ENCODE assay signal across 8 cellular contexts in the genomic region with DNA sequence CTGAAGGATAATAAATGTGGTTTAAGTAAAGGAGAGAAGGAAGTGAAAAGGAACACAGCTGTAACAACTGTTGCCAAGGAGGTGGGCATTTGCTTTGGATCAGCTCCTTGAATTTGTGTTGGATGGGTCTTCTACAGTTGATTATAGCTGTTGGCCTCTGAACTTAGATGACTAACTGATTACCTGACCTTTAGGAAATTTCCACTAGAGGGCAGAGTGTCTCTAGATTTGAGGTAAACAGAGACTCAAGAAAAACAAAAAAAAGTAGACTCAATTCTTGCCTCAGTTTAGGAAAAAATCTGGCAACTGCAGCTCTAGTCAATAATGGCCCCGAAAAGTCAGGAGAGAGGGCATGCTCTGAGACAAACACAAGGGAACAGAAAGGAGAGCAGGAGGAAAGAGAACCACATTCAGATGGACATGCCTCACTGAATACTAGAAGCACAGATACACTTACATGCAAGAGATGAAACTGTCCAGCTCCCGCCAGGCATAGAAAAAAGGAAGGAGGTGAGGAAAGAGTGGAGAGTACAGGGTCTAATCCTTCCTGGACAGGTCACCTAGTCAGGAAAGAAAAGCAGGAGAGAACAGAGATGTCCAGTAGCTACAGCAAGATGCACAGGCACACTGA. TPM values are rescaled to one million over a fixed set of nuclear protein-coding genes. Genes with fewer than 3 reads are reported as not detected.
DNase-seq lines count a peak whose midpoint lies in the region; ATAC-seq and FAIRE-seq lines count a peak whose summit lies in the region.

No MANE protein-coding gene starts in this region.

- DNase-seq in Caki2 (ENCODE audit: low read depth), result peak; percentile 43
- peak; percentile 25 for DNase-seq in HTR-8/SVneo (ENCODE audit: insufficient read length, low spot score)
- peak; percentile 18 for DNase-seq in iris pigment epithelial cell (ENCODE audit: low read depth)
- DNase-seq in UCSD-AML1 (lab: John Stamatoyannopoulos, UW; ENCODE audit: unreplicated experiment), result no peak
- no peak for DNase-seq in HuH-7 (ENCODE audit: low spot score)
- DNase-seq in NCI-H446 treated with DMSO at 0.1 percent for 48 hours (lab: John Stamatoyannopoulos, UW), result no peak

- H3K4me1 Mint-ChIP-seq in activated T-helper 17 cell treated with anti-CD3 and anti-CD28 coated beads, Interleukin-2, amount 50 U/mL, for 72 hours, result peaks cover 10% of the 10 kb centered on the region

- no peaks in the 10 kb centered on the region for H3K27me3 Mint-ChIP-seq in activated T-helper 17 cell treated with anti-CD3 and anti-CD28 coated beads, Interleukin-2, amount 50 U/mL, for 72 hours

- H3K27ac Mint-ChIP-seq in activated T-helper 17 cell treated with anti-CD3 and anti-CD28 coated beads, Interleukin-2, amount 50 U/mL, for 72 hours, result peak overlapping the region; percentile 27

- H3K36me3 Mint-ChIP-seq in activated T-helper 17 cell treated with anti-CD3 and anti-CD28 coated beads, Interleukin-2, amount 50 U/mL, for 72 hours (ENCODE audit: low read depth), result peaks cover 99% of the 10 kb centered on the region

- no peaks in the 10 kb centered on the region for H3K9me3 Mint-ChIP-seq in activated T-helper 17 cell treated with anti-CD3 and anti-CD28 coated beads, Interleukin-2, amount 50 U/mL, for 72 hours

- no peak overlapping the region for H3K4me3 Mint-ChIP-seq in activated T-helper 17 cell treated with anti-CD3 and anti-CD28 coated beads, Interleukin-2, amount 50 U/mL, for 72 hours

- in situ Hi-C loops in Caki2 (cut with HindIII; ENCODE audit: low pct_unique_long_range_greater_than_20kb, low sequenced_read_pairs), result no loop called here

- ATAC-seq in activated T-helper 17 cell treated with anti-CD3 and anti-CD28 coated beads, Interleukin-2, amount 50 U/mL, for 72 hours (replicated peaks), result peak; percentile 64
- ATAC-seq in HG02970 (IDR thresholded peaks at IDR 0.05; ENCODE audit: low FRiP score, unreplicated experiment), result no peak

- no peak for FAIRE-seq in HTR-8/SVneo (lab: Jason Lieb, UNC)

RNA-seq across cellular contexts. Expression of a gene that starts 20.6 kb away (rescaled TPM):
- 74.0 and 127 TPM in 2 replicates for total RNA-seq in Caki2 (2014; rRNA removed; shearing (Covaris generic); ENCODE audit: low replicate concordance)
- total RNA-seq in activated T-helper 17 cell treated with anti-CD3 and anti-CD28 coated beads, Interleukin-2, amount 50 U/mL, for 72 hours, result 10 to 100 TPM; 29.8 to 55.5 TPM

RNA-seq across cellular contexts. Expression of a gene that starts 28.8 kb away (rescaled TPM):
- not detected in 2 replicates for total RNA-seq in Caki2 (2014; rRNA removed; shearing (Covaris generic); ENCODE audit: low replicate concordance)
- total RNA-seq in activated T-helper 17 cell treated with anti-CD3 and anti-CD28 coated beads, Interleukin-2, amount 50 U/mL, for 72 hours, result under 1 TPM in 1 of 2 donors, not detected in 1; 0.35 TPM

RNA-seq across cellular contexts. Expression of a gene that starts 34.5 kb away (rescaled TPM):
- total RNA-seq in Caki2 (2014; rRNA removed; shearing (Covaris generic); ENCODE audit: low replicate concordance), result 47.1 and 78.6 TPM in 2 replicates
- total RNA-seq in activated T-helper 17 cell treated with anti-CD3 and anti-CD28 coated beads, Interleukin-2, amount 50 U/mL, for 72 hours, result 10 to 100 TPM; 72.0 to 77.6 TPM

RNA-seq across cellular contexts. Expression of a gene that starts 47.5 kb away (rescaled TPM):
- 61.0 and 61.9 TPM in 2 replicates for total RNA-seq in Caki2 (2014; rRNA removed; shearing (Covaris generic); ENCODE audit: low replicate concordance)
- total RNA-seq in activated T-helper 17 cell treated with anti-CD3 and anti-CD28 coated beads, Interleukin-2, amount 50 U/mL, for 72 hours, result 10 to 100 TPM; 29.4 to 57.3 TPM

Comparison
In these comparisons a context has a peak if more than half of its experiments do, and no peak if none do; other contexts are left out.
1. DNase-seq: peak in Caki2 (single experiment), HTR-8/SVneo (single experiment) and iris pigment epithelial cell (single experiment); none in UCSD-AML1 (single experiment), HuH-7 (single experiment) and NCI-H446 treated with DMSO at 0.1 percent for 48 hours (single experiment).